In genomic region chr18:76351961-76352581, GRCh38 we compare ENCODE assay signal across 8 cellular contexts.
DNase-seq lines count a peak whose midpoint lies in the region; ATAC-seq and TF ChIP-seq lines count a peak whose summit lies in the region.

No MANE protein-coding gene starts in this region.

- ATAC-seq in DND-41 (ENCODE audit: insufficient read depth, low read depth) (peak; percentile 16; the same call in 1 of the 3 replicates), T-helper 17 cell (no peak)
- no peak for ATAC-seq in stimulated activated memory B cell treated with anti-CD40 and anti-IgM and Interleukin-4, amounts not matched to agents 10 μg/mL and 1 μg/mL and 100 μg/mL, for 72 hours

- peaks cover 19% of the 10 kb centered on the region for H3K27me3 Mint-ChIP-seq in stimulated activated memory B cell treated with anti-CD40 and anti-IgM and Interleukin-4, amounts not matched to agents 10 μg/mL and 1 μg/mL and 100 μg/mL, for 72 hours
- H3K27me3 Mint-ChIP-seq in T-helper 17 cell, result peaks cover 8% of the 10 kb centered on the region

- H3K79me2 ChIP-seq in DND-41 (ENCODE audit: insufficient read depth, low read length) (no peaks in the 10 kb centered on the region), osteoblast (ENCODE audit: insufficient read depth, low read length) (no peaks in the 10 kb centered on the region)

- H4K20me1 ChIP-seq in DND-41 (ENCODE audit: insufficient read depth, low read length) (no peaks in the 10 kb centered on the region), osteoblast (ENCODE audit: insufficient read depth, low read length) (no peaks in the 10 kb centered on the region)

- no peak overlapping the region for H3K27ac Mint-ChIP-seq in stimulated activated memory B cell treated with anti-CD40 and anti-IgM and Interleukin-4, amounts not matched to agents 10 μg/mL and 1 μg/mL and 100 μg/mL, for 72 hours
- no peak overlapping the region for H3K27ac Mint-ChIP-seq in T-helper 17 cell

- H3K27me3 ChIP-seq in DND-41 (ENCODE audit: insufficient read depth, low read length, poor library complexity), result no peaks in the 10 kb centered on the region
- no peaks in the 10 kb centered on the region for H3K27me3 ChIP-seq in osteoblast (ENCODE audit: insufficient read depth, low read length)

- H3K4me3 Mint-ChIP-seq in stimulated activated memory B cell treated with anti-CD40 and anti-IgM and Interleukin-4, amounts not matched to agents 10 μg/mL and 1 μg/mL and 100 μg/mL, for 72 hours, result no peak overlapping the region
- no peak overlapping the region for H3K4me3 Mint-ChIP-seq in T-helper 17 cell

- H3K9me3 ChIP-seq in DND-41 (ENCODE audit: insufficient read depth, low read length, severe bottlenecking) (peaks cover 15% of the 10 kb centered on the region), osteoblast (ENCODE audit: low read depth, low read length) (no peaks in the 10 kb centered on the region), T-helper 17 cell (ENCODE audit: control insufficient read depth, low read length, poor library complexity, severe bottlenecking) (no peaks in the 10 kb centered on the region)

- 0 out of 2 replicates have a peak, but pooled peaks cover 3% of the 10 kb centered on the region for H3K36me3 ChIP-seq in DND-41 (ENCODE audit: insufficient read depth, low read length)
- H3K36me3 ChIP-seq in osteoblast (ENCODE audit: insufficient read depth, low read length), result no peaks in the 10 kb centered on the region

- no peaks in the 10 kb centered on the region for H3K9me3 Mint-ChIP-seq in stimulated activated memory B cell treated with anti-CD40 and anti-IgM and Interleukin-4, amounts not matched to agents 10 μg/mL and 1 μg/mL and 100 μg/mL, for 72 hours

- H3K4me1 Mint-ChIP-seq in stimulated activated memory B cell treated with anti-CD40 and anti-IgM and Interleukin-4, amounts not matched to agents 10 μg/mL and 1 μg/mL and 100 μg/mL, for 72 hours, result peaks cover 10% of the 10 kb centered on the region
- peaks cover 9% of the 10 kb centered on the region for H3K4me1 Mint-ChIP-seq in T-helper 17 cell

- peaks cover 7% of the 10 kb centered on the region for H3K36me3 Mint-ChIP-seq in stimulated activated memory B cell treated with anti-CD40 and anti-IgM and Interleukin-4, amounts not matched to agents 10 μg/mL and 1 μg/mL and 100 μg/mL, for 72 hours
- H3K36me3 Mint-ChIP-seq in T-helper 17 cell (ENCODE audit: low read depth), result no peaks in the 10 kb centered on the region

- DNase-seq in DND-41, result no peak
- peak; percentile 87 for DNase-seq in NCI-H345 (lab: John Stamatoyannopoulos, UW)
- peak; percentile 35 for DNase-seq in epidermal melanocyte (ENCODE audit: insufficient read length, low spot score)
- peak; percentile 98 for DNase-seq in osteoblast (ENCODE audit: insufficient read length, low spot score, missing footprints)
- DNase-seq in T-helper 9 cell, result no peak
- DNase-seq in stimulated activated CD4-positive, alpha-beta T cell treated with anti-CD3 and anti-CD28 coated beads, Interleukin-12 subunit alpha, Interleukin-12 subunit beta, amount 100 ng/mL, for 4 hours, result no peak
- no peak for DNase-seq in T-helper 17 cell

- no peak overlapping the region for H3K4me3 ChIP-seq in DND-41 (ENCODE audit: low read depth in 1 of 2, low read length in 2 of 2)
- H3K4me3 ChIP-seq in osteoblast (ENCODE audit: insufficient read depth, low read length), result peak overlapping the region; percentile 63

- no peak overlapping the region for H3K9ac ChIP-seq in DND-41 (ENCODE audit: low read depth, low read length)

- TF ChIP-seq CTCF in DND-41 (IDR thresholded peaks at IDR 0.05; ENCODE audit: borderline replicate concordance, extremely low read depth, low read length, poor library complexity, severe bottlenecking) (no peak), osteoblast (IDR thresholded peaks at IDR 0.05; ENCODE audit: extremely low read depth, low read depth, low read length) (no peak)

- peaks cover 11% of the 10 kb centered on the region for H3K4me1 ChIP-seq in DND-41 (ENCODE audit: insufficient read depth, low read length)
- H3K4me1 ChIP-seq in osteoblast (ENCODE audit: insufficient read depth, low read length), result peaks cover 16% of the 10 kb centered on the region

- H3K27ac ChIP-seq in DND-41 (ENCODE audit: low read length) (peak overlapping the region; percentile 45), osteoblast (ENCODE audit: low read depth, low read length) (no peak overlapping the region)

- H2AFZ ChIP-seq in DND-41 (ENCODE audit: low read depth, low read length), result no peak overlapping the region
- H2AFZ ChIP-seq in osteoblast (ENCODE audit: low read length), result peak overlapping the region; percentile 71

- H3K4me2 ChIP-seq in DND-41 (ENCODE audit: insufficient read depth, low read length), result no peak overlapping the region
- H3K4me2 ChIP-seq in osteoblast (ENCODE audit: insufficient read depth, low read length), result peak overlapping the region; percentile 87

Comparison
In these comparisons a context has a peak if more than half of its experiments do, and no peak if none do; other contexts are left out.
1. DNase-seq: peak in NCI-H345 (single experiment), epidermal melanocyte (single experiment) and osteoblast (single experiment); none in DND-41 (single experiment), T-helper 9 cell (single experiment), stimulated activated CD4-positive, alpha-beta T cell treated with anti-CD3 and anti-CD28 coated beads, Interleukin-12 subunit alpha, Interleukin-12 subunit beta, amount 100 ng/mL, for 4 hours (single experiment) and T-helper 17 cell (0 of 3).